Comparison of ENCODE assay signal across 9 cellular contexts in genomic region chr19:12773571-12773970, GRCh38. TPM values are rescaled to one million over a fixed set of nuclear protein-coding genes. Genes with fewer than 3 reads are reported as not detected.
DNase-seq lines count a peak whose midpoint lies in the region; ATAC-seq, FAIRE-seq and TF ChIP-seq lines count a peak whose summit lies in the region.
"Had no signal": no experiment of that assay in that cellular context is flagged by ENCODE, and none has a peak within 500 bp of the region (broad histone marks: within the 10 kb centered on the region; RNA-seq: fewer than 3 reads in every experiment).

No MANE protein-coding gene starts in this region.

- no peak for ATAC-seq in A549
- ATAC-seq in PC-3 = no peak
- ATAC-seq in GM19023 (IDR thresholded peaks at IDR 0.05; ENCODE audit: unreplicated experiment) = no peak
- no peak for ATAC-seq in HG02678 (IDR thresholded peaks at IDR 0.05; ENCODE audit: unreplicated experiment)

- H3K36me3 ChIP-seq in PC-3 (ENCODE audit: low read depth, low read length) = peaks cover 6% of the 10 kb centered on the region; the same call in 1 of the 2 replicates
- H3K36me3 ChIP-seq in fibroblast of lung (ENCODE audit: control insufficient read depth, insufficient read depth, low read length) = no peaks in the 10 kb centered on the region

- CTCF ChIA-PET in A549 (lab: Yijun Ruan, JAX) = interaction anchor here (0.5 to 29.7 kb wide), 7 partner anchors 14 to 83 kb away, joined by 3 to 901 read pairs (median 4); partner anchors contain the start of genes BEST2, GET3, JUNB and MAST1
- CTCF ChIA-PET in PC-3 (lab: Charles Lee) = interaction anchor here (0.6 to 1.0 kb wide), 4 partner anchors 9 to 22 kb away, joined by 3 to 4 read pairs (median 4); no protein-coding TSS in a partner anchor

- H3F3A ChIP-seq in PC-3 (ENCODE audit: low read length, unreplicated experiment) = peaks cover 4% of the 10 kb centered on the region

- H3K9me3 ChIP-seq in A549 = no peaks in the 10 kb centered on the region
- no peaks in the 10 kb centered on the region for H3K9me3 ChIP-seq in PC-3 (ENCODE audit: low read length)
- H3K9me3 ChIP-seq in fibroblast of lung (ENCODE audit: control insufficient read depth, insufficient read depth, low read depth, low read length) = no peaks in the 10 kb centered on the region

- 0 out of 5 replicates have a peak, but pooled peaks have one; percentile 4 to 15 for TF ChIP-seq RAD21 in A549 (conservative IDR thresholded peaks at IDR 0.05 in 1 of 2, IDR thresholded peaks at IDR 0.05 in 1 of 2)

- H3K4me3 ChIP-seq in A549 = no peak overlapping the region
- no peak overlapping the region for H3K4me3 ChIP-seq in PC-3 (ENCODE audit: low read length)
- H3K4me3 ChIP-seq in fibroblast of lung (replicated peaks in 1 of 4; ENCODE audit: control extremely low read depth in 1 of 4, insufficient read depth in 1 of 4, low read depth in 3 of 4, low read length in 4 of 4) = no peak overlapping the region

- peak in 1 of 2 experiments; percentile 44 for DNase-seq in A549 (ENCODE audit: low read depth in 1 of 2, low spot score in 1 of 2)
- peak; percentile 74 for DNase-seq in EH (ENCODE audit: low read depth)
- peak; percentile 56 for DNase-seq in PC-3
- no peak for DNase-seq in fibroblast of lung (ENCODE audit: low read depth in 2 of 2)
- DNase-seq in DMS114 treated with DMSO at 0.1 percent for 48 hours (lab: John Stamatoyannopoulos, UW; ENCODE audit: unreplicated experiment) = no peak
- DNase-seq in NCI-H2107 (lab: John Stamatoyannopoulos, UW) = no peak

- no peak overlapping the region for H3K4me2 ChIP-seq in A549
- H3K4me2 ChIP-seq in PC-3 (ENCODE audit: low read length) = no peak overlapping the region
- H3K4me2 ChIP-seq in fibroblast of lung (ENCODE audit: extremely low read depth, insufficient read depth, low read length) = no peak overlapping the region

- intact Hi-C loops in PC-3 (cut with micrococcal nuclease) = no loop called here

- H3K79me2 ChIP-seq in PC-3 (ENCODE audit: low read length) (no peaks in the 10 kb centered on the region), fibroblast of lung (ENCODE audit: control insufficient read depth, insufficient read depth, low read length) (no peaks in the 10 kb centered on the region)

- H3K27me3 ChIP-seq in PC-3 (ENCODE audit: low read length) (no peaks in the 10 kb centered on the region), fibroblast of lung (ENCODE audit: control insufficient read depth, insufficient read depth, low read length) (no peaks in the 10 kb centered on the region)

- BruUV-seq in PC-3 (replicated peaks; lab: Mats Ljungman, UMichigan) = no TSS peak

- POLR2A ChIA-PET in A549 (lab: Yijun Ruan, JAX) = interaction anchor here (0.6 to 2.3 kb wide), 2 partner anchors 16 to 18 kb away, joined by 3 to 7 read pairs; partner anchors contain the start of gene JUNB
- POLR2A ChIA-PET in PC-3 (lab: Charles Lee; ENCODE audit: unreplicated experiment) = no interaction called here

- H3K4me1 ChIP-seq in A549 (peaks cover 16% of the 10 kb centered on the region; the same call in 2 of the 3 replicates), PC-3 (ENCODE audit: insufficient read depth, low read length) (peaks cover 21% of the 10 kb centered on the region), fibroblast of lung (ENCODE audit: control insufficient read depth, extremely low read depth, insufficient read depth, low read length) (peaks cover 15% of the 10 kb centered on the region)

- no peak; the same call in 1 of the 3 replicates for TF ChIP-seq CTCF in A549 (IDR thresholded peaks at IDR 0.05)
- peak; percentile 63 for TF ChIP-seq CTCF in PC-3 (conservative IDR thresholded peaks at IDR 0.05; ENCODE audit: low read depth, low read length)
- peak; percentile 40 to 44 for TF ChIP-seq CTCF in fibroblast of lung (conservative IDR thresholded peaks at IDR 0.05 in 1 of 2, IDR thresholded peaks at IDR 0.05 in 1 of 2; ENCODE audit: low read depth in 1 of 2, low read length in 2 of 2)

- no peaks in the 10 kb centered on the region for H4K20me1 ChIP-seq in PC-3 (ENCODE audit: low read length)
- no peaks in the 10 kb centered on the region for H4K20me1 ChIP-seq in fibroblast of lung (ENCODE audit: control insufficient read depth, extremely low read depth, insufficient read depth, low read length)

- no peak for TF ChIP-seq POLR2A in A549 (IDR thresholded peaks at IDR 0.05; ENCODE audit: low read length)

- H3K9ac ChIP-seq in PC-3 (ENCODE audit: low read length) (no peak overlapping the region), fibroblast of lung (ENCODE audit: insufficient read depth, low read length) (no peak overlapping the region)

- 89% methylated on average over 2 of the region's 2 CpGs for WGBS in A549 (ENCODE audit: missing lambda C conversion rate)

- no peaks in the 10 kb centered on the region for H3K9me2 ChIP-seq in PC-3 (replicated peaks; ENCODE audit: low read length)

- FAIRE-seq in A549 (lab: Jason Lieb, UNC) = no peak
- FAIRE-seq: GM18507 had no signal

- H3K27ac ChIP-seq in A549 = no peak overlapping the region
- no peak overlapping the region for H3K27ac ChIP-seq in PC-3 (ENCODE audit: low read length)
- H3K27ac ChIP-seq in fibroblast of lung (ENCODE audit: insufficient read depth, low read length) = no peak overlapping the region

- H2AFZ ChIP-seq in PC-3 (ENCODE audit: low read length) (no peak overlapping the region), fibroblast of lung (ENCODE audit: low read length) (no peak overlapping the region)

- TF ChIP-seq EP300 in A549 (IDR thresholded peaks at IDR 0.05) = no peak

TF ChIP-seq in A549, 52 proteins besides CTCF, POLR2A, EP300 and RAD21 (continues in another document):
- TF ChIP-seq E2F6 (IDR thresholded peaks at IDR 0.05; ENCODE audit: borderline replicate concordance, low read depth) (no peak), CBX8 (IDR thresholded peaks at IDR 0.05) (no peak)

RNA-seq across cellular contexts. Expression of gene HOOK2, which starts 1.8 kb away (rescaled TPM):
- polyA plus RNA-seq in A549 (2011; rRNA removed) (8.3 and 10.1 TPM in 2 replicates), A549 (2017; fragmentation: RNase III; extraction: RNeasy Plus Mini Kit Qiagen cat#74134 plus additional on column Dnase treatment) (18.5 to 24.6 TPM (median 21.5 TPM) in 3 replicates), fibroblast of lung (6.6 TPM in 2 replicates)
- polyA plus RNA-seq in A549 (2012; cell fraction: cytosol; rRNA removed) = 13.8 TPM in 2 replicates
- polyA plus RNA-seq in A549 (2012; cell fraction: nucleus; rRNA removed) = 40.4 and 46.5 TPM in 2 replicates
- 5.5 and 9.8 TPM in 2 replicates for polyA minus RNA-seq in A549 (2011; rRNA and poly(A)+ RNA removed)
- total RNA-seq in PC-3 (2014; rRNA removed) (95.2 and 95.7 TPM in 2 replicates), fibroblast of lung (16.4 and 26.6 TPM in 2 replicates)
- 9.9 and 10.9 TPM in 2 replicates for polyA plus RNA-seq in fibroblast of lung (2012)
- polyA minus RNA-seq in fibroblast of lung (ENCODE audit: low replicate concordance) = 4.9 and 6.9 TPM in 2 replicates

RNA-seq across cellular contexts. Expression of gene JUNB, which starts 17.7 kb away (rescaled TPM):
- polyA plus RNA-seq in A549 (2011; rRNA removed) (72.5 and 94.7 TPM in 2 replicates), A549 (2017; fragmentation: RNase III; extraction: RNeasy Plus Mini Kit Qiagen cat#74134 plus additional on column Dnase treatment) (47.2 to 57.7 TPM (median 55.6 TPM) in 3 replicates), fibroblast of lung (20.2 and 93.3 TPM in 2 replicates)
- polyA plus RNA-seq in A549 (2012; cell fraction: cytosol; rRNA removed) = 165 and 253 TPM in 2 replicates
- polyA plus RNA-seq in A549 (2012; cell fraction: nucleus; rRNA removed) = 411 and 478 TPM in 2 replicates
- polyA minus RNA-seq in A549 (2011; rRNA and poly(A)+ RNA removed) = 30.8 and 31.4 TPM in 2 replicates
- total RNA-seq in PC-3 (2014; rRNA removed) (343 and 391 TPM in 2 replicates), fibroblast of lung (108 and 118 TPM in 2 replicates)
- 42.3 and 166 TPM in 2 replicates for polyA plus RNA-seq in fibroblast of lung (2012)
- 11.2 and 12.8 TPM in 2 replicates for polyA minus RNA-seq in fibroblast of lung (ENCODE audit: low replicate concordance)

RNA-seq across cellular contexts. Expression of gene BEST2, which starts 22.0 kb away (rescaled TPM):
- not detected in 2 replicates for polyA plus RNA-seq in A549 (2011; rRNA removed)
- 0.03 and 0.04 TPM in 2 replicates for polyA plus RNA-seq in A549 (2012; cell fraction: cytosol; rRNA removed)
- 0.11 TPM in 1 of 2 replicates, not detected in the other for polyA plus RNA-seq in A549 (2012; cell fraction: nucleus; rRNA removed)
- not detected in 3 replicates for polyA plus RNA-seq in A549 (2017; fragmentation: RNase III; extraction: RNeasy Plus Mini Kit Qiagen cat#74134 plus additional on column Dnase treatment)
- not detected in 2 replicates for polyA minus RNA-seq in A549 (2011; rRNA and poly(A)+ RNA removed)
- 0.07 TPM in 1 of 2 replicates, not detected in the other for total RNA-seq in PC-3 (2014; rRNA removed)
- not detected in 2 replicates for total RNA-seq in fibroblast of lung
- not detected in 2 replicates for polyA plus RNA-seq in fibroblast of lung
- 0.06 TPM in 1 of 2 replicates, not detected in the other for polyA plus RNA-seq in fibroblast of lung (2012)
- 0.78 TPM in 1 of 2 replicates, not detected in the other for polyA minus RNA-seq in fibroblast of lung (ENCODE audit: low replicate concordance)

RNA-seq across cellular contexts. Expression of gene PRDX2, which starts 28.0 kb away (rescaled TPM):
- polyA plus RNA-seq in A549 (2011; rRNA removed) (0.48 and 0.57 TPM in 2 replicates), A549 (2017; fragmentation: RNase III; extraction: RNeasy Plus Mini Kit Qiagen cat#74134 plus additional on column Dnase treatment) (0.49 to 0.91 TPM (median 0.84 TPM) in 3 replicates), fibroblast of lung (186 and 294 TPM in 2 replicates)
- 1.1 and 1.3 TPM in 2 replicates for polyA plus RNA-seq in A549 (2012; cell fraction: cytosol; rRNA removed)
- polyA plus RNA-seq in A549 (2012; cell fraction: nucleus; rRNA removed) = 1.3 and 1.5 TPM in 2 replicates
- 0.49 and 0.95 TPM in 2 replicates for polyA minus RNA-seq in A549 (2011; rRNA and poly(A)+ RNA removed)
- total RNA-seq in PC-3 (2014; rRNA removed) (729 and 746 TPM in 2 replicates), fibroblast of lung (166 and 228 TPM in 2 replicates)
- polyA plus RNA-seq in fibroblast of lung (2012) = 216 and 316 TPM in 2 replicates
- polyA minus RNA-seq in fibroblast of lung (ENCODE audit: low replicate concordance) = 512 and 667 TPM in 2 replicates

RNA-seq across cellular contexts. Expression of gene THSD8, which starts 28.3 kb away (rescaled TPM):
- polyA plus RNA-seq in A549 (2011; rRNA removed) = 4.9 and 10.7 TPM in 2 replicates
- polyA plus RNA-seq in A549 (2012; cell fraction: cytosol; rRNA removed) = not detected in 2 replicates
- polyA plus RNA-seq in A549 (2012; cell fraction: nucleus; rRNA removed) = 1.6 TPM in 1 of 2 replicates, not detected in the other
- not detected in 3 replicates for polyA plus RNA-seq in A549 (2017; fragmentation: RNase III; extraction: RNeasy Plus Mini Kit Qiagen cat#74134 plus additional on column Dnase treatment)
- 8.4 and 11.0 TPM in 2 replicates for polyA minus RNA-seq in A549 (2011; rRNA and poly(A)+ RNA removed)
- not detected in 2 replicates for total RNA-seq in PC-3 (2014; rRNA removed)
- total RNA-seq in fibroblast of lung = 0.51 TPM in 1 of 2 replicates, not detected in the other
- 2.8 TPM in 1 of 2 replicates, not detected in the other for polyA plus RNA-seq in fibroblast of lung
- 6.9 and 25.0 TPM in 2 replicates for polyA plus RNA-seq in fibroblast of lung (2012)
- 4.7 and 18.1 TPM in 2 replicates for polyA minus RNA-seq in fibroblast of lung (ENCODE audit: low replicate concordance)

Comparison
In these comparisons a context has a peak if more than half of its experiments do, and no peak if none do; other contexts are left out.
1. DNase-seq: peak in EH (single experiment) and PC-3 (single experiment); none in fibroblast of lung (0 of 2), DMS114 treated with DMSO at 0.1 percent for 48 hours (single experiment) and NCI-H2107 (single experiment).